In genomic region chr6:32979720-32980487, GRCh38 we compare ENCODE assay signal across 16 cellular contexts. TPM values are rescaled to one million over a fixed set of nuclear protein-coding genes. Genes with fewer than 3 reads are reported as not detected.
DNase-seq lines count a peak whose midpoint lies in the region; ATAC-seq and TF ChIP-seq lines count a peak whose summit lies in the region.
"Had no signal": no experiment of that assay in that cellular context is flagged by ENCODE, and none has a peak within 500 bp of the region (broad histone marks: within the 10 kb centered on the region; RNA-seq: fewer than 3 reads in every experiment).

No MANE protein-coding gene starts in this region.

- no peaks in the 10 kb centered on the region for H3K27me3 ChIP-seq in Loucy (ENCODE audit: insufficient read depth, low read length, poor library complexity, severe bottlenecking)
- H3K27me3 ChIP-seq: gastroesophageal sphincter had no signal

- peaks cover 65% of the 10 kb centered on the region for H3K4me1 Mint-ChIP-seq in activated CD8-positive, alpha-beta memory T cell treated with anti-CD3 and anti-CD28 coated beads, Interleukin-2, amount 10 ng/mL, durations not matched to agents 7 days and 5 days
- peaks cover 55% of the 10 kb centered on the region for H3K4me1 Mint-ChIP-seq in chondrocyte (ENCODE audit: low read depth)
- H3K4me1 Mint-ChIP-seq in neural crest cell: peaks cover 48% of the 10 kb centered on the region

- H3K9me2 ChIP-seq in Loucy (replicated peaks; ENCODE audit: low read depth, low read length): no peaks in the 10 kb centered on the region

- H3K27me3 Mint-ChIP-seq in activated CD8-positive, alpha-beta memory T cell treated with anti-CD3 and anti-CD28 coated beads, Interleukin-2, amount 10 ng/mL, durations not matched to agents 7 days and 5 days: no peaks in the 10 kb centered on the region
- H3K27me3 Mint-ChIP-seq in chondrocyte (ENCODE audit: low read depth) (no peaks in the 10 kb centered on the region), neural crest cell (ENCODE audit: low read depth) (peaks cover 14% of the 10 kb centered on the region)

- TF ChIP-seq CTCF in Loucy (conservative IDR thresholded peaks at IDR 0.05; ENCODE audit: low read length) (no peak), chondrocyte (IDR thresholded peaks at IDR 0.05) (no peak), neural crest cell (conservative IDR thresholded peaks at IDR 0.05) (no peak)

- H2AFZ ChIP-seq in Loucy (ENCODE audit: low read length): no peak overlapping the region

- DNase-seq in activated CD8-positive, alpha-beta memory T cell treated with anti-CD3 and anti-CD28 coated beads, Interleukin-2, amount 10 ng/mL, durations not matched to agents 7 days and 5 days: no peak
- no peak for DNase-seq in activated CD8-positive, alpha-beta memory T cell treated with anti-CD3 and anti-CD28 coated beads, Interleukin-2, amount 50 U/mL, for 48 hours
- DNase-seq in chondrocyte (ENCODE audit: low spot score) (no peak), neural crest cell (ENCODE audit: low read depth, low spot score) (no peak)
- DNase-seq: amygdala; CD8-positive, alpha-beta T cell; NCI-H1417 treated with DMSO at 0.1 percent for 48 hours; NCI-H2227 treated with DMSO at 0.1 percent for 48 hours; T-helper 1 cell had no signal

- peaks cover 45% of the 10 kb centered on the region for H3K4me1 ChIP-seq in Loucy (ENCODE audit: insufficient read depth, low read length, poor library complexity, severe bottlenecking)

- H3K4me2 ChIP-seq in Loucy (ENCODE audit: low read depth, low read length, poor library complexity, severe bottlenecking): peak overlapping the region; percentile 93

- H3K36me3 Mint-ChIP-seq in activated CD8-positive, alpha-beta memory T cell treated with anti-CD3 and anti-CD28 coated beads, Interleukin-2, amount 10 ng/mL, durations not matched to agents 7 days and 5 days: peaks cover 67% of the 10 kb centered on the region
- H3K36me3 Mint-ChIP-seq in chondrocyte (ENCODE audit: low read depth) (peaks cover 67% of the 10 kb centered on the region), neural crest cell (ENCODE audit: low read depth) (peaks cover 49% of the 10 kb centered on the region)

- H3K9me3 ChIP-seq in Loucy (ENCODE audit: insufficient read depth, low read depth, low read length): no peaks in the 10 kb centered on the region
- H3K9me3 ChIP-seq: gastroesophageal sphincter had no signal

- H3K9me3 Mint-ChIP-seq in activated CD8-positive, alpha-beta memory T cell treated with anti-CD3 and anti-CD28 coated beads, Interleukin-2, amount 10 ng/mL, durations not matched to agents 7 days and 5 days (ENCODE audit: low read depth): no peaks in the 10 kb centered on the region
- no peaks in the 10 kb centered on the region for H3K9me3 Mint-ChIP-seq in chondrocyte (ENCODE audit: low read depth)
- H3K9me3 Mint-ChIP-seq in neural crest cell: no peaks in the 10 kb centered on the region
- H3K9me3 Mint-ChIP-seq: CD8-positive, alpha-beta T cell had no signal

- H3K79me2 ChIP-seq in Loucy (ENCODE audit: insufficient read depth, low read length): peaks cover 65% of the 10 kb centered on the region

- no peak overlapping the region for H3K9ac ChIP-seq in Loucy (ENCODE audit: low read depth, low read length, poor library complexity, severe bottlenecking)

- no peak overlapping the region for H3K4me3 Mint-ChIP-seq in activated CD8-positive, alpha-beta memory T cell treated with anti-CD3 and anti-CD28 coated beads, Interleukin-2, amount 10 ng/mL, durations not matched to agents 7 days and 5 days
- H3K4me3 Mint-ChIP-seq in chondrocyte (ENCODE audit: unreplicated experiment) (no peak overlapping the region), neural crest cell (peak overlapping the region; percentile 98)
- H3K4me3 Mint-ChIP-seq: CD8-positive, alpha-beta T cell had no signal

- ATAC-seq in activated CD8-positive, alpha-beta memory T cell treated with anti-CD3 and anti-CD28 coated beads, Interleukin-2, amount 10 ng/mL, durations not matched to agents 7 days and 5 days: no peak
- no peak for ATAC-seq in HG02938 (IDR thresholded peaks at IDR 0.05; ENCODE audit: unreplicated experiment)
- ATAC-seq in GM21447 (IDR thresholded peaks at IDR 0.05; ENCODE audit: unreplicated experiment): no peak
- ATAC-seq in GM21825 (IDR thresholded peaks at IDR 0.05; ENCODE audit: unreplicated experiment): no peak
- ATAC-seq: CD8-positive, alpha-beta T cell; gastroesophageal sphincter; Right ventricle myocardium inferior had no signal

- peak overlapping the region; percentile 15 for H3K4me3 ChIP-seq in Loucy (ENCODE audit: low read length, poor library complexity, severe bottlenecking)
- H3K4me3 ChIP-seq: gastroesophageal sphincter had no signal

- H3K36me3 ChIP-seq in Loucy (ENCODE audit: insufficient read depth, low read length): peaks cover 76% of the 10 kb centered on the region

- peak overlapping the region; percentile 29 for H3K27ac Mint-ChIP-seq in activated CD8-positive, alpha-beta memory T cell treated with anti-CD3 and anti-CD28 coated beads, Interleukin-2, amount 10 ng/mL, durations not matched to agents 7 days and 5 days
- peak overlapping the region; percentile 9 for H3K27ac Mint-ChIP-seq in chondrocyte (ENCODE audit: unreplicated experiment)
- H3K27ac Mint-ChIP-seq in neural crest cell (ENCODE audit: unreplicated experiment): no peak overlapping the region

- H3F3A ChIP-seq in Loucy (ENCODE audit: low read depth): peaks cover 57% of the 10 kb centered on the region

- CTCF ChIA-PET in activated CD8-positive, alpha-beta memory T cell treated with anti-CD3 and anti-CD28 coated beads, Interleukin-2, amount 10 ng/mL, durations not matched to agents 7 days and 5 days (lab: Charles Lee): interaction anchor here (1.1 to 12.9 kb wide), 6 partner anchors 9 to 112 kb away, joined by 4 to 194 read pairs (median 14); partner anchors contain the start of genes BRD2 and HLA-DMA

- H4K20me1 ChIP-seq in Loucy (ENCODE audit: insufficient read depth, low read length, poor library complexity, severe bottlenecking): peaks cover 78% of the 10 kb centered on the region

RNA-seq across cellular contexts. Expression of gene BRD2, which starts 11.5 kb away (rescaled TPM):
- 100 to 1,000 TPM; 309 to 336 TPM for total RNA-seq in activated CD8-positive, alpha-beta memory T cell treated with anti-CD3 and anti-CD28 coated beads, Interleukin-2, amount 10 ng/mL, durations not matched to agents 7 days and 5 days
- 149 to 165 TPM (median 150 TPM) in 3 replicates for total RNA-seq in chondrocyte
- total RNA-seq in neural crest cell: 312 and 329 TPM in 2 replicates

RNA-seq across cellular contexts. Expression of gene HLA-DMA, which starts 27.0 kb away (rescaled TPM):
- 10 to 100 TPM; 57.9 to 60.9 TPM for total RNA-seq in activated CD8-positive, alpha-beta memory T cell treated with anti-CD3 and anti-CD28 coated beads, Interleukin-2, amount 10 ng/mL, durations not matched to agents 7 days and 5 days
- total RNA-seq in chondrocyte (3.6 to 5.5 TPM (median 5.4 TPM) in 3 replicates), neural crest cell (0.89 and 1.7 TPM in 2 replicates)

RNA-seq across cellular contexts. Expression of gene HLA-DOA, which starts 29.5 kb away (rescaled TPM):
- 10 to 100 TPM; 11.8 to 16.7 TPM for total RNA-seq in activated CD8-positive, alpha-beta memory T cell treated with anti-CD3 and anti-CD28 coated beads, Interleukin-2, amount 10 ng/mL, durations not matched to agents 7 days and 5 days
- total RNA-seq in chondrocyte: not detected in 3 replicates
- total RNA-seq in neural crest cell: 1.7 and 2.8 TPM in 2 replicates

RNA-seq across cellular contexts. Expression of gene HLA-DMB, which starts 39.1 kb away (rescaled TPM):
- 10 to 100 TPM; 22.7 to 31.2 TPM for total RNA-seq in activated CD8-positive, alpha-beta memory T cell treated with anti-CD3 and anti-CD28 coated beads, Interleukin-2, amount 10 ng/mL, durations not matched to agents 7 days and 5 days
- total RNA-seq in chondrocyte: not detected in 3 replicates
- total RNA-seq in neural crest cell: 0.59 and 0.63 TPM in 2 replicates
- total RNA-seq: LHCN-M2 had no signal
